22 cellular contexts compared by ENCODE assay signal in genomic region chr6:159719287-159719686, GRCh38.
"Had no signal": no experiment of that assay in that cellular context is flagged by ENCODE, and none has a peak within 500 bp of the region (broad histone marks: within the 10 kb centered on the region; RNA-seq: fewer than 3 reads in every experiment).

No MANE protein-coding gene starts in this region.

- H3K27ac ChIP-seq: lower lobe of right lung, ovary, testis, transverse colon had no signal

- H3K36me3 ChIP-seq: left lung, lower lobe of right lung, neutrophil, ovary, right lobe of liver, transverse colon had no signal

- H3K27me3 Mint-ChIP-seq: activated CD8-positive, alpha-beta T cell treated with anti-CD3 and anti-CD28 coated beads for 36 hours; central memory CD8-positive, alpha-beta T cell; progenitor cell of endocrine pancreas had no signal

- H3K4me3 ChIP-seq: left lung, lower lobe of right lung, ovary, right lobe of liver, testis, transverse colon had no signal

- H3K27me3 ChIP-seq: left lung, neutrophil, ovary, right lobe of liver, testis, transverse colon had no signal

- H3K9me3 Mint-ChIP-seq: activated CD8-positive, alpha-beta T cell treated with anti-CD3 and anti-CD28 coated beads for 36 hours; nephron had no signal

- DNase-seq: activated CD4-positive, alpha-beta T cell treated with anti-CD3 and anti-CD28 coated beads, Interleukin-2, amount 50 U/mL, for 1 hour; activated CD4-positive, CD25-positive, alpha-beta regulatory T cell treated with anti-CD3 and anti-CD28 coated beads, Interleukin-2, amount 50 U/mL, for 72 hours; activated CD8-positive, alpha-beta T cell treated with anti-CD3 and anti-CD28 coated beads for 36 hours; activated naive CD4-positive, alpha-beta T cell; activated T-cell treated with anti-CD3 and anti-CD28 coated beads, Interleukin-2, amount 50 U/mL, for 48 hours; effector CD8-positive, alpha-beta T cell; foreskin melanocyte; left lung; lower lobe of right lung; ovary; right lobe of liver; stimulated activated CD4-positive, alpha-beta T cell treated with anti-CD3 and anti-CD28 coated beads, Interleukin-12 subunit alpha, Interleukin-12 subunit beta, amount 100 ng/mL, for 4 hours; stimulated activated CD4-positive, alpha-beta T cell treated with anti-CD3 and anti-CD28 coated beads, Interleukin-4, amount 100 ng/mL, for 1 hour; stimulated activated naive CD8-positive, alpha-beta T cell treated with anti-CD3 and anti-CD28 coated beads, Interleukin-15, Interleukin-2, amounts not matched to agents 100 U/mL and 50 U/mL, for 24 hours; T-helper 2 cell; testis; transverse colon had no signal

- ATAC-seq: activated CD8-positive, alpha-beta T cell treated with anti-CD3 and anti-CD28 coated beads for 36 hours; activated naive CD4-positive, alpha-beta T cell treated with anti-CD3 and anti-CD28 coated beads, Interleukin-2, amount 50 U/mL, for 72 hours; left lung; lower lobe of right lung; stimulated activated naive CD8-positive, alpha-beta T cell treated with anti-CD3 and anti-CD28 coated beads, Interleukin-15, Interleukin-2, amounts not matched to agents 100 U/mL and 50 U/mL, for 24 hours had no signal

- H3K4me3 Mint-ChIP-seq: activated CD8-positive, alpha-beta T cell treated with anti-CD3 and anti-CD28 coated beads for 36 hours; central memory CD8-positive, alpha-beta T cell; nephron had no signal

- H3K9me3 ChIP-seq: left lung, lower lobe of right lung, neutrophil, ovary, right lobe of liver, testis, transverse colon had no signal

- H3K27ac Mint-ChIP-seq: activated CD8-positive, alpha-beta T cell treated with anti-CD3 and anti-CD28 coated beads for 36 hours; activated naive CD4-positive, alpha-beta T cell treated with anti-CD3 and anti-CD28 coated beads, Interleukin-2, amount 50 U/mL, for 72 hours; nephron; progenitor cell of endocrine pancreas had no signal

- H3K4me1 Mint-ChIP-seq: nephron had no signal
